1 cellular context compared by ENCODE assay signal in genomic region chr18:46173393-46174316, GRCh38.
TF ChIP-seq lines count a peak whose summit lies in the region.

No MANE protein-coding gene starts in this region.

TF ChIP-seq in HepG2, 621 proteins besides CTCF, POLR2A, EP300 and RAD21 (continued from another document and continues in another):
- TF ChIP-seq, protein P1, sequence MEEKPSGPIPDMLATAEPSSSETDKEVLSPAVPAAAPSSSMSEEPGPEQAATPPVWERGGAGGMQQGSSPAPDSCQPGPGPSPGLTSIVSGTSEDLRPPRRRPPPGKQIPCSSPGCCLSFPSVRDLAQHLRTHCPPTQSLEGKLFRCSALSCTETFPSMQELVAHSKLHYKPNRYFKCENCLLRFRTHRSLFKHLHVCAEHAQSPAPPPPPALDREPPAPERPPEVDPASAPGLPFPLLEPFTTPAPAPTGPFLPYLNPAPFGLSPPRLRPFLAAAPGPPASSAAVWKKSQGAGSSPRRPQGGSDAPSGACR (CRISPR knock-in tag; IDR thresholded peaks at IDR 0.05), result no peak
- TF ChIP-seq, protein P2, sequence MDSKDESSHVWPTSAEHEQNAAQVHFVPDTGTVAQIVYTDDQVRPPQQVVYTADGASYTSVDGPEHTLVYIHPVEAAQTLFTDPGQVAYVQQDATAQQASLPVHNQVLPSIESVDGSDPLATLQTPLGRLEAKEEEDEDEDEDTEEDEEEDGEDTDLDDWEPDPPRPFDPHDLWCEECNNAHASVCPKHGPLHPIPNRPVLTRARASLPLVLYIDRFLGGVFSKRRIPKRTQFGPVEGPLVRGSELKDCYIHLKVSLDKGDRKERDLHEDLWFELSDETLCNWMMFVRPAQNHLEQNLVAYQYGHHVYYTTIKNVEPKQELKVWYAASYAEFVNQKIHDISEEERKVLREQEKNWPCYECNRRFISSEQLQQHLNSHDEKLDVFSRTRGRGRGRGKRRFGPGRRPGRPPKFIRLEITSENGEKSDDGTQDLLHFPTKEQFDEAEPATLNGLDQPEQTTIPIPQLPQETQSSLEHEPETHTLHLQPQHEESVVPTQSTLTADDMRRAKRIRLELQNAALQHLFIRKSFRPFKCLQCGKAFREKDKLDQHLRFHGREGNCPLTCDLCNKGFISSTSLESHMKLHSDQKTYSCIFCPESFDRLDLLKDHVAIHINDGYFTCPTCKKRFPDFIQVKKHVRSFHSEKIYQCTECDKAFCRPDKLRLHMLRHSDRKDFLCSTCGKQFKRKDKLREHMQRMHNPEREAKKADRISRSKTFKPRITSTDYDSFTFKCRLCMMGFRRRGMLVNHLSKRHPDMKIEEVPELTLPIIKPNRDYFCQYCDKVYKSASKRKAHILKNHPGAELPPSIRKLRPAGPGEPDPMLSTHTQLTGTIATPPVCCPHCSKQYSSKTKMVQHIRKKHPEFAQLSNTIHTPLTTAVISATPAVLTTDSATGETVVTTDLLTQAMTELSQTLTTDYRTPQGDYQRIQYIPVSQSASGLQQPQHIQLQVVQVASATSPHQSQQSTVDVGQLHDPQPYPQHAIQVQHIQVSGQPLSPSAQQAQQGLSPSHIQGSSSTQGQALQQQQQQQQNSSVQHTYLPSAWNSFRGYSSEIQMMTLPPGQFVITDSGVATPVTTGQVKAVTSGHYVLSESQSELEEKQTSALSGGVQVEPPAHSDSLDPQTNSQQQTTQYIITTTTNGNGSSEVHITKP (CRISPR knock-in tag; IDR thresholded peaks at IDR 0.05; ENCODE audit: low read depth), result peak; percentile 36; the same call in 1 of the 2 replicates
- TF ChIP-seq ZNF747 (CRISPR knock-in tag; IDR thresholded peaks at IDR 0.05; ENCODE audit: borderline replicate concordance) (no peak; the same call in 1 of the 2 replicates), GABPB1 (CRISPR knock-in tag; IDR thresholded peaks at IDR 0.05) (peak; percentile 98), ZNF160 (CRISPR knock-in tag; IDR thresholded peaks at IDR 0.05) (peak; percentile 47; the same call in 1 of the 2 replicates), ZNF501 (CRISPR knock-in tag; IDR thresholded peaks at IDR 0.05) (peak; percentile 90; the same call in 1 of the 2 replicates), MIER3 (CRISPR knock-in tag; IDR thresholded peaks at IDR 0.05; ENCODE audit: borderline replicate concordance) (no peak; the same call in 1 of the 2 replicates), CBFB (CRISPR knock-in tag; IDR thresholded peaks at IDR 0.05) (no peak; the same call in 1 of the 2 replicates), FOXA3 (CRISPR knock-in tag; IDR thresholded peaks at IDR 0.05) (peak; percentile 62), TCF7L2 (IDR thresholded peaks at IDR 0.05; ENCODE audit: low read depth, low read length) (no peak), GABPA (IDR thresholded peaks at IDR 0.05; ENCODE audit: low read depth, low read length) (peak; percentile 86), GABPA (CRISPR knock-in tag; IDR thresholded peaks at IDR 0.05; ENCODE audit: low read depth) (peak; percentile 95), HBP1 (CRISPR knock-in tag; IDR thresholded peaks at IDR 0.05; ENCODE audit: low read depth) (peak; percentile 80; the same call in 1 of the 2 replicates), ZNF143 (CRISPR knock-in tag; IDR thresholded peaks at IDR 0.05) (peak; percentile 67), FOXJ3 (CRISPR knock-in tag; IDR thresholded peaks at IDR 0.05; ENCODE audit: borderline replicate concordance) (peak; percentile 52; the same call in 1 of the 2 replicates), ZNF772 (CRISPR knock-in tag; IDR thresholded peaks at IDR 0.05) (peak; percentile 69; the same call in 1 of the 2 replicates), FOXP1 (IDR thresholded peaks at IDR 0.05) (no peak), FOXP1 (CRISPR knock-in tag; IDR thresholded peaks at IDR 0.05) (no peak), HIC2 (CRISPR knock-in tag; IDR thresholded peaks at IDR 0.05; ENCODE audit: low read depth) (0 out of 2 replicates have a peak, but pooled peaks have one; percentile 53), RELA (CRISPR knock-in tag; IDR thresholded peaks at IDR 0.05) (0 out of 2 replicates have a peak, but pooled peaks have one; percentile 61), CREB1 (IDR thresholded peaks at IDR 0.05) (peak; percentile 30; the same call in 1 of the 2 replicates), CREB1 (CRISPR knock-in tag; IDR thresholded peaks at IDR 0.05) (peak; percentile 77), ZKSCAN8 (CRISPR knock-in tag; IDR thresholded peaks at IDR 0.05; ENCODE audit: borderline replicate concordance) (0 out of 2 replicates have a peak, but pooled peaks have one; percentile 11), ZNF780A (CRISPR knock-in tag; IDR thresholded peaks at IDR 0.05) (0 out of 2 replicates have a peak, but pooled peaks have one; percentile 32), ZNF770 (CRISPR knock-in tag; IDR thresholded peaks at IDR 0.05) (peak; percentile 86), SIX4 (CRISPR knock-in tag; IDR thresholded peaks at IDR 0.05) (0 out of 2 replicates have a peak, but pooled peaks have one; percentile 37), ASH2L (IDR thresholded peaks at IDR 0.05; ENCODE audit: insufficient read length, low read depth, low read length) (peak; percentile 96), NFYB (CRISPR knock-in tag; IDR thresholded peaks at IDR 0.05) (no peak), ZNF775 (CRISPR knock-in tag; IDR thresholded peaks at IDR 0.05; ENCODE audit: borderline replicate concordance) (0 out of 2 replicates have a peak, but pooled peaks have one; percentile 41), GATAD1 (CRISPR knock-in tag; IDR thresholded peaks at IDR 0.05) (peak; percentile 94), RFXAP (CRISPR knock-in tag; IDR thresholded peaks at IDR 0.05; ENCODE audit: borderline replicate concordance) (peak; percentile 86), ZNF552 (CRISPR knock-in tag; IDR thresholded peaks at IDR 0.05; ENCODE audit: borderline replicate concordance) (no peak; the same call in 1 of the 2 replicates), ZNF30 (CRISPR knock-in tag; IDR thresholded peaks at IDR 0.05) (peak; percentile 65; the same call in 1 of the 2 replicates), ZNF263 (CRISPR knock-in tag; IDR thresholded peaks at IDR 0.05) (no peak), KAT8 (CRISPR knock-in tag; IDR thresholded peaks at IDR 0.05) (peak; percentile 97), ZC3H13 (CRISPR knock-in tag; IDR thresholded peaks at IDR 0.05) (no peak; the same call in 1 of the 2 replicates), NRL (CRISPR knock-in tag; IDR thresholded peaks at IDR 0.05; ENCODE audit: borderline replicate concordance) (peak; percentile 64; the same call in 1 of the 2 replicates), ARID2 (CRISPR knock-in tag; IDR thresholded peaks at IDR 0.05; ENCODE audit: borderline replicate concordance) (no peak), NCOR1 (IDR thresholded peaks at IDR 0.05; ENCODE audit: borderline replicate concordance, low read length) (no peak), ZNF704 (CRISPR knock-in tag; IDR thresholded peaks at IDR 0.05; ENCODE audit: borderline replicate concordance) (peak; percentile 70; the same call in 1 of the 2 replicates), CREB3 (CRISPR knock-in tag; IDR thresholded peaks at IDR 0.05) (0 out of 2 replicates have a peak, but pooled peaks have one; percentile 64), ZNF235 (CRISPR knock-in tag; IDR thresholded peaks at IDR 0.05; ENCODE audit: borderline replicate concordance) (no peak), ZBTB42 (CRISPR knock-in tag; IDR thresholded peaks at IDR 0.05) (0 out of 2 replicates have a peak, but pooled peaks have one; percentile 13), ZNF816 (CRISPR knock-in tag; IDR thresholded peaks at IDR 0.05; ENCODE audit: borderline replicate concordance) (0 out of 2 replicates have a peak, but pooled peaks have one; percentile 71), SP2 (CRISPR knock-in tag; IDR thresholded peaks at IDR 0.05) (no peak; the same call in none of the 2 replicates), RAD51 (IDR thresholded peaks at IDR 0.05; ENCODE audit: borderline replicate concordance) (no peak)
- TF ChIP-seq, protein P3, sequence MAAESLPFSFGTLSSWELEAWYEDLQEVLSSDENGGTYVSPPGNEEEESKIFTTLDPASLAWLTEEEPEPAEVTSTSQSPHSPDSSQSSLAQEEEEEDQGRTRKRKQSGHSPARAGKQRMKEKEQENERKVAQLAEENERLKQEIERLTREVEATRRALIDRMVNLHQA (CRISPR knock-in tag; IDR thresholded peaks at IDR 0.05), result no peak
- TF ChIP-seq, protein P4, sequence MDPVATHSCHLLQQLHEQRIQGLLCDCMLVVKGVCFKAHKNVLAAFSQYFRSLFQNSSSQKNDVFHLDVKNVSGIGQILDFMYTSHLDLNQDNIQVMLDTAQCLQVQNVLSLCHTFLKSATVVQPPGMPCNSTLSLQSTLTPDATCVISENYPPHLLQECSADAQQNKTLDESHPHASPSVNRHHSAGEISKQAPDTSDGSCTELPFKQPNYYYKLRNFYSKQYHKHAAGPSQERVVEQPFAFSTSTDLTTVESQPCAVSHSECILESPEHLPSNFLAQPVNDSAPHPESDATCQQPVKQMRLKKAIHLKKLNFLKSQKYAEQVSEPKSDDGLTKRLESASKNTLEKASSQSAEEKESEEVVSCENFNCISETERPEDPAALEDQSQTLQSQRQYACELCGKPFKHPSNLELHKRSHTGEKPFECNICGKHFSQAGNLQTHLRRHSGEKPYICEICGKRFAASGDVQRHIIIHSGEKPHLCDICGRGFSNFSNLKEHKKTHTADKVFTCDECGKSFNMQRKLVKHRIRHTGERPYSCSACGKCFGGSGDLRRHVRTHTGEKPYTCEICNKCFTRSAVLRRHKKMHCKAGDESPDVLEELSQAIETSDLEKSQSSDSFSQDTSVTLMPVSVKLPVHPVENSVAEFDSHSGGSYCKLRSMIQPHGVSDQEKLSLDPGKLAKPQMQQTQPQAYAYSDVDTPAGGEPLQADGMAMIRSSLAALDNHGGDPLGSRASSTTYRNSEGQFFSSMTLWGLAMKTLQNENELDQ (CRISPR knock-in tag; IDR thresholded peaks at IDR 0.05; ENCODE audit: borderline replicate concordance), result 0 out of 2 replicates have a peak, but pooled peaks have one; percentile 10
- TF ChIP-seq, protein P5, sequence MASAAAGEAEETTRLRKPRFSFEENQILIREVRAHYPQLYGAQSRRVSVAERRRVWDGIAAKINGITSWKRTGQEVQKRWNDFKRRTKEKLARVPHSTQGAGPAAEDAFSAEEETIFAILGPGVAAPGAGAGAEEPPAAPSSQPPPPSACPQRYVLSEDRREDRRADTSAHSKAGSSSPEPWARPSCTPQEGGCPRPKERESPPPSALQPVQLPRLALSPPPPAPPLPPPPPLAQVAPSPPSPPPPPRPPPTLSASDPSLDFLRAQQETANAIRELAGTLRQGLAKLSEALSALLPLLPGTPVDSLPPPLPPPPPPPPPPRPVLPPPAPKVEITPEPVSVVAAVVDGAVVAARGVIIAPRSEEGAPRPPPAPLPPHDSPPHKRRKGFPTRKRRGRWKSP (CRISPR knock-in tag; IDR thresholded peaks at IDR 0.05), result peak; percentile 38; the same call in 1 of the 2 replicates
